ENCODE assay signal across 9 cellular contexts in genomic region chr19:1269478-1270167, GRCh38. TPM values are rescaled to one million over a fixed set of nuclear protein-coding genes. Genes with fewer than 3 reads are reported as not detected.
DNase-seq lines count a peak whose midpoint lies in the region; ATAC-seq and TF ChIP-seq lines count a peak whose summit lies in the region.
"Had no signal": no experiment of that assay in that cellular context is flagged by ENCODE, and none has a peak within 500 bp of the region (broad histone marks: within the 10 kb centered on the region; RNA-seq: fewer than 3 reads in every experiment).

No MANE protein-coding gene starts in this region.

- peak overlapping the region; percentile 99 for H4K91ac ChIP-seq in neuronal stem cell (ENCODE audit: low read depth, low read length, poor library complexity)

- H3K27me3 ChIP-seq in gastroesophageal sphincter (no peaks in the 10 kb centered on the region), neuronal stem cell (ENCODE audit: control insufficient read depth in 3 of 3, insufficient read depth in 3 of 3, low read depth in 1 of 3, low read length in 3 of 3) (peaks cover 0 to 2% (median 0%) of the 10 kb centered on the region in 3 experiments), thymus (ENCODE audit: control insufficient read depth, insufficient read depth) (peaks cover 11% of the 10 kb centered on the region)

- peak overlapping the region; percentile 96 for H4K8ac ChIP-seq in neuronal stem cell (ENCODE audit: low read depth, low read length)

- no peak for TF ChIP-seq CTCF in gastroesophageal sphincter (IDR thresholded peaks at IDR 0.05)

- H2BK15ac ChIP-seq in neuronal stem cell (ENCODE audit: low read length): no peak overlapping the region

- peak overlapping the region; percentile 100 for H3K23ac ChIP-seq in neuronal stem cell (ENCODE audit: low read depth, low read length, poor library complexity)

- peak overlapping the region; percentile 98 for H3K4ac ChIP-seq in neuronal stem cell (ENCODE audit: low read length)

- TF ChIP-seq POLR2A in Raji (IDR thresholded peaks at IDR 0.05; ENCODE audit: insufficient read depth, low read depth, low read length): peak; percentile 83
- TF ChIP-seq POLR2A in gastroesophageal sphincter (IDR thresholded peaks at IDR 0.05): peak in 1 of 2 donors; percentile 49

- H3K27ac ChIP-seq in gastroesophageal sphincter (peak overlapping the region; percentile 77 to 100 (median 99)), neuronal stem cell (replicated peaks; ENCODE audit: low read length) (peak overlapping the region; percentile 96), thymus (ENCODE audit: low read depth) (peak overlapping the region; percentile 99)

- 0% methylated on average over 12 of the region's 63 CpGs; no CpG with 5 or more reads in 1 of the 2 donors for WGBS in gastroesophageal sphincter (ENCODE audit: low coverage in 1 of 2), 2 donors
- WGBS in neuronal stem cell (ENCODE audit: extremely low coverage in 2 of 2, insufficient read length in 2 of 2, insufficient replicate concordance in 1 of 2), 2 donors: no CpG with 5 or more reads among the region's 63 CpGs
- under 1% methylated on average over 63 of the region's 63 CpGs for WGBS in thymus

- no peak for TF ChIP-seq EP300 in gastroesophageal sphincter (IDR thresholded peaks at IDR 0.05)

- H2BK120ac ChIP-seq in neuronal stem cell (ENCODE audit: low read depth, low read length): no peak overlapping the region

- H3K4me3 ChIP-seq in gastroesophageal sphincter: peak overlapping the region; percentile 55 to 96
- peak overlapping the region; percentile 86 to 88 for H3K4me3 ChIP-seq in neuronal stem cell (ENCODE audit: low read length in 2 of 2)
- H3K4me3 ChIP-seq in thymus (ENCODE audit: low read length): peak overlapping the region; percentile 94

- no peak overlapping the region for H2BK12ac ChIP-seq in neuronal stem cell (ENCODE audit: low read length)

- H2BK5ac ChIP-seq in neuronal stem cell (ENCODE audit: low read length): peak overlapping the region; percentile 98

- ATAC-seq in GM21717 (IDR thresholded peaks at IDR 0.05; ENCODE audit: unreplicated experiment): peak; percentile 23
- ATAC-seq in gastroesophageal sphincter: peak; percentile 62

- H3K9me3 ChIP-seq in gastroesophageal sphincter (no peaks in the 10 kb centered on the region), neuronal stem cell (replicated peaks in 1 of 2; ENCODE audit: control insufficient read depth in 2 of 2, insufficient read depth in 1 of 2, low read depth in 1 of 2, low read length in 2 of 2) (no peaks in the 10 kb centered on the region), thymus (ENCODE audit: control insufficient read depth) (no peaks in the 10 kb centered on the region)

- no peak overlapping the region for H3K14ac ChIP-seq in neuronal stem cell (ENCODE audit: low read length)

- peak overlapping the region; percentile 100 for H3K9ac ChIP-seq in neuronal stem cell (ENCODE audit: low read depth, low read length, poor library complexity)

- DNase-seq in Daoy (ENCODE audit: low read depth) (peak; percentile 94), KG1 (lab: John Stamatoyannopoulos, UW) (peak; percentile 48), neuronal stem cell (ENCODE audit: low spot score) (no peak)
- peak; percentile 86 for DNase-seq in activated naive CD4-positive, alpha-beta T cell treated with Interleukin-2 at 50 U/mL for 16 hours

- H3K4me1 ChIP-seq in gastroesophageal sphincter (peaks cover 1 to 94% (median 81%) of the 10 kb centered on the region in 3 donors), neuronal stem cell (ENCODE audit: control insufficient read depth in 2 of 2, insufficient read depth in 1 of 2, low read depth in 1 of 2, low read length in 2 of 2) (peaks cover 43 to 52% of the 10 kb centered on the region in 2 donors), thymus (ENCODE audit: control insufficient read depth, insufficient read depth, low read length) (peaks cover 48% of the 10 kb centered on the region)

- H2AK5ac ChIP-seq in neuronal stem cell (ENCODE audit: low read depth, low read length): peak overlapping the region; percentile 91

- H3K36me3 ChIP-seq in gastroesophageal sphincter (peaks cover 0 to 39% of the 10 kb centered on the region in 2 donors), neuronal stem cell (replicated peaks in 1 of 2; ENCODE audit: control insufficient read depth in 2 of 2, insufficient read depth in 2 of 2, low read length in 2 of 2) (peaks cover 37 to 50% of the 10 kb centered on the region in 2 donors), thymus (ENCODE audit: control insufficient read depth, insufficient read depth) (peaks cover 38% of the 10 kb centered on the region)

- H2AFZ ChIP-seq in neuronal stem cell (ENCODE audit: low read length): no peak overlapping the region

- H3K4me2 ChIP-seq in neuronal stem cell (ENCODE audit: insufficient read depth, low read length, poor library complexity, severe bottlenecking): peak overlapping the region; percentile 79

- peaks cover 20% of the 10 kb centered on the region for H3K79me1 ChIP-seq in neuronal stem cell (ENCODE audit: low read depth, low read length)

- peak overlapping the region; percentile 99 for H3K18ac ChIP-seq in neuronal stem cell (ENCODE audit: low read length)

RNA-seq across cellular contexts. Expression of gene CIRBP, which starts 0.5 kb away (rescaled TPM):
- 234 and 288 TPM in 2 replicates for total RNA-seq in Daoy (2014; rRNA removed; shearing (Covaris generic))
- 100 to 1,000 TPM; 350 to 708 (median 559) TPM for total RNA-seq in gastroesophageal sphincter
- polyA plus RNA-seq in neuronal stem cell (2013, experiment 1 of 2): 218 TPM
- polyA plus RNA-seq in neuronal stem cell (2013, experiment 2 of 2): 217 TPM
- polyA plus RNA-seq in thymus: 693 TPM

RNA-seq across cellular contexts. Expression of gene FAM174C, which starts 5.7 kb away (rescaled TPM):
- 59.0 and 104 TPM in 2 replicates for total RNA-seq in Daoy (2014; rRNA removed; shearing (Covaris generic))
- total RNA-seq in gastroesophageal sphincter: 10 to 100 TPM; 14.2 to 42.2 (median 21.8) TPM
- 23.8 TPM for polyA plus RNA-seq in neuronal stem cell (2013, experiment 1 of 2)
- polyA plus RNA-seq in neuronal stem cell (2013, experiment 2 of 2): 24.1 TPM
- 62.2 TPM for polyA plus RNA-seq in thymus

RNA-seq across cellular contexts. Expression of gene EFNA2, which starts 16.1 kb away (rescaled TPM):
- total RNA-seq in Daoy (2014; rRNA removed; shearing (Covaris generic)): 0.17 and 0.21 TPM in 2 replicates
- not detected for total RNA-seq in gastroesophageal sphincter
- 41.4 TPM for polyA plus RNA-seq in neuronal stem cell (2013, experiment 1 of 2)
- polyA plus RNA-seq in neuronal stem cell (2013, experiment 2 of 2): 40.6 TPM
- polyA plus RNA-seq in thymus: 0.21 TPM
- total RNA-seq: subcutaneous adipose tissue had no signal

RNA-seq across cellular contexts. Expression of gene MIDN, which starts 21.2 kb away (rescaled TPM):
- 8.7 and 14.3 TPM in 2 replicates for total RNA-seq in Daoy (2014; rRNA removed; shearing (Covaris generic))
- total RNA-seq in gastroesophageal sphincter: 10 to 100 TPM; 20.0 to 40.1 (median 24.2) TPM
- polyA plus RNA-seq in neuronal stem cell (2013, experiment 1 of 2): 98.3 TPM
- polyA plus RNA-seq in neuronal stem cell (2013, experiment 2 of 2): 99.9 TPM
- polyA plus RNA-seq in thymus: 55.1 TPM

RNA-seq across cellular contexts. Expression of gene ATP5F1D, which starts 28.1 kb away (rescaled TPM):
- total RNA-seq in Daoy (2014; rRNA removed; shearing (Covaris generic)): 41.4 and 82.8 TPM in 2 replicates
- 100 to 1,000 TPM in 1 of 4 donors, 10 to 100 TPM in 3; 62.3 to 116 (median 84.1) TPM for total RNA-seq in gastroesophageal sphincter
- 106 TPM for polyA plus RNA-seq in neuronal stem cell (2013, experiment 1 of 2)
- 101 TPM for polyA plus RNA-seq in neuronal stem cell (2013, experiment 2 of 2)
- 150 TPM for polyA plus RNA-seq in thymus
